Comparison of ENCODE assay signal across 21 cellular contexts in the genomic region with DNA sequence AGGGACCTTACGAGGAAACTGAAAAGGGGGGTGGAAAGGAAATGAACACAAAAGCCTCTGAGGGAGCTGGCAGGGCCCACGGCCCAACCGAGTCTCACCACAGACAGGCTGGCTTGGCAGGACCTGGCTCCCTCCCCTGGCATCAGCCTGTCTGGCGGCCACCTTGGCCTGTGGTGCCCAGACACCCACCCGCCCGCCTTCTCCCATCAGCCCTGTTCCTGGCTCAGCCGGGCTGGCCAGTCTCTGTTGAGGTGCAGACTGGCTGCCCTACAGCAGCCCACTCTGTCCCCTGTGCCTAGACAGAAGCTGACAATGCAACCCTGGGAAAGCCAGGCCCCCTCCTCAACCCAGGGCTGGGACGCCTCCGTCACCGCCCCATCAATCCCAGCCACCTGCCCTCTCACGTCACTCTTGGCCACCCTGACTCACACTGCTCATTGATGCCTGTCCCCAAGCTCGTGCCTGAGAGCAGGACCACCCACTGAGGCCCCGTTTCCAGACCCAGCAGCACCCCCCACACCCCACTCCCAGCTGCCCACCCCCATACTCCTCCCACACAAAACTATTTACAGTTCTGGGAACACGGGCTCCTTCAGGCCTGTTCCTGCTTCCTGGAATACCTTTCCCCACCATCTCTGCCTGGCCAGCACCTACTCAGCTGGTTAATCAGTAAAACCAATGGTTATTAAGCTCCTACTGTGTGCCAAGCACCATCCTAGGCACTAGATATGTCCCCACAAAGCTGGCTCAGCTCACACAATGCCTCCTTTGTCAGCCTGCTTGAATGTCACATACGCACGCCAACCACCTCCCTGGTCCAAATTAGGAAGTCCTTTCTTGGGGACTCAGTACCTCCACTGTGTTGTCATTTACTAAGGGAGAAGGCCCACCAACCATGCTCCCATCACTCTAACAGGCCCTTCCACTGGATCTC. TPM values are rescaled to one million over a fixed set of nuclear protein-coding genes. Genes with fewer than 3 reads are reported as not detected.
DNase-seq lines count a peak whose midpoint lies in the region; ATAC-seq, FAIRE-seq and TF ChIP-seq lines count a peak whose summit lies in the region.
"Had no signal": no experiment of that assay in that cellular context is flagged by ENCODE, and none has a peak within 500 bp of the region (broad histone marks: within the 10 kb centered on the region; RNA-seq: fewer than 3 reads in every experiment).

No MANE protein-coding gene starts in this region.

- no peak for FAIRE-seq in K562 (lab: Jason Lieb, UNC)
- FAIRE-seq: endothelial cell of umbilical vein, islet of Langerhans had no signal

- POLR2A ChIA-PET in K562 (lab: Yijun Ruan, JAX), result interaction anchor here (0.5 to 4.8 kb wide), 8 partner anchors 9 to 1933 kb away, joined by 3 to 33 read pairs (median 4); no protein-coding TSS in a partner anchor

- H3K79me2 ChIP-seq in H9 (ENCODE audit: insufficient read depth, low read length) (no peaks in the 10 kb centered on the region), K562 (ENCODE audit: control insufficient read depth, insufficient read depth, low read length) (0 out of 3 replicates have a peak, but pooled peaks cover 4% of the 10 kb centered on the region), mesendoderm (ENCODE audit: control insufficient read depth, insufficient read depth, low read length) (no peaks in the 10 kb centered on the region)

- CTCF ChIA-PET in K562 (lab: Yijun Ruan, JAX; ENCODE audit: low intra/inter-chr PET ratio), result no interaction called here

- H3K27ac ChIP-seq in H9 (ENCODE audit: insufficient read length, low read depth, low read length) (no peak overlapping the region), K562 (ENCODE audit: extremely low read depth, low read depth, low read length) (no peak overlapping the region), sigmoid colon (peak overlapping the region; percentile 92 to 95 (median 94)), mesendoderm (ENCODE audit: low read depth, low read length) (no peak overlapping the region)
- H3K27ac ChIP-seq: WERI-Rb-1 had no signal

- H2BK20ac ChIP-seq in H9 (ENCODE audit: low read depth, low read length, poor library complexity, severe bottlenecking), result no peak overlapping the region

- no peak overlapping the region for H2BK120ac ChIP-seq in H9 (ENCODE audit: low read depth, low read length, poor library complexity, severe bottlenecking)
- no peak overlapping the region for H2BK120ac ChIP-seq in mesendoderm (ENCODE audit: low read depth, low read length)

- H3T11ph ChIP-seq in H9 (ENCODE audit: low read length), result no peak overlapping the region

- H3K36me3 Mint-ChIP-seq in H9 (ENCODE audit: insufficient read depth in 1 of 3, low read depth in 3 of 3) (no peaks in the 10 kb centered on the region), mesothelial cell of epicardium (no peaks in the 10 kb centered on the region)

- H3K14ac ChIP-seq in H9 (ENCODE audit: insufficient read depth, low read length), result no peak overlapping the region

- in situ Hi-C loops in K562 (cut with MboI), result no loop called here

- peak overlapping the region; percentile 73 to 90 (median 87); a peak in 4 of 7 replicates for H3K27ac Mint-ChIP-seq in H9
- H3K27ac Mint-ChIP-seq in mesothelial cell of epicardium, result peak overlapping the region; percentile 80

- no peak overlapping the region for H2BK5ac ChIP-seq in H9 (ENCODE audit: insufficient read length, low read length)
- H2BK5ac ChIP-seq in mesendoderm (ENCODE audit: low read length), result no peak overlapping the region

- intact Hi-C loops in K562 (cut with micrococcal nuclease) (no loop called here), sigmoid colon (cut with DNase I) (no loop called here)

- H3K27me3 Mint-ChIP-seq in H9 (ENCODE audit: low read depth), result no peaks in the 10 kb centered on the region
- H3K27me3 Mint-ChIP-seq in mesothelial cell of epicardium (ENCODE audit: low read depth), result no peaks in the 10 kb centered on the region

- no peak overlapping the region for H4K91ac ChIP-seq in H9 (ENCODE audit: insufficient read length, low read depth, low read length)

- H4K5ac ChIP-seq in H9 (ENCODE audit: insufficient read length, low read depth, low read length) (no peak overlapping the region), mesendoderm (ENCODE audit: low read length) (no peak overlapping the region)

- DNase-seq in H9 (no peak), K562 (ENCODE audit: extremely low read depth in 1 of 4, low spot score in 3 of 4) (peak in 2 of 4 experiments; percentile 45 to 47), mesothelial cell of epicardium (ENCODE audit: low spot score in 2 of 2, unreplicated experiment in 2 of 2) (no peak), sigmoid colon (no peak), mesendoderm (no peak), inferior parietal cortex (ENCODE audit: extremely low spot score) (no peak)
- DNase-seq: activated gamma-delta T cell treated with Interleukin-2 at 50 U/mL for 16 hours; AML-193; central memory CD4-positive, alpha-beta T cell; DMS 273 treated with DMSO at 0.1 percent for 48 hours; MM.1S; NCI-H2081; NCI-H524 treated with DMSO at 0.1 percent for 48 hours; OCI-M1; stimulated activated CD4-positive, alpha-beta T cell treated with anti-CD3 and anti-CD28 coated beads, Interleukin-2, amount 100 ng/mL, for 24 hours; upper lobe of left lung; WERI-Rb-1 had no signal

- TF ChIP-seq RAD21 in K562 (CRISPR knock-in tag; conservative IDR thresholded peaks at IDR 0.05 in 1 of 2, IDR thresholded peaks at IDR 0.05 in 1 of 2), result no peak

- H3K9me3 ChIP-seq in H9 (ENCODE audit: control insufficient read depth, low read depth, low read length) (no peaks in the 10 kb centered on the region), K562 (replicated peaks; ENCODE audit: control insufficient read depth, insufficient read depth, low read depth, low read length) (no peaks in the 10 kb centered on the region), sigmoid colon (no peaks in the 10 kb centered on the region)
- H3K9me3 ChIP-seq: upper lobe of left lung had no signal

- H3K4me2 ChIP-seq in H9 (ENCODE audit: insufficient read depth, insufficient read length, low read length), result no peak overlapping the region
- no peak overlapping the region for H3K4me2 ChIP-seq in K562 (ENCODE audit: insufficient read depth, low read length)
- no peak overlapping the region for H3K4me2 ChIP-seq in mesendoderm (ENCODE audit: low read length)

- TF ChIP-seq POLR2A in K562 (conservative IDR thresholded peaks at IDR 0.05) (no peak), sigmoid colon (IDR thresholded peaks at IDR 0.05) (no peak)

- H3K4me1 Mint-ChIP-seq in H9 (peaks cover 35 to 38% of the 10 kb centered on the region in 2 experiments), mesothelial cell of epicardium (peaks cover 26% of the 10 kb centered on the region)

- H2BK12ac ChIP-seq in H9 (ENCODE audit: insufficient read length, low read depth, low read length), result no peak overlapping the region

- H3K9me3 Mint-ChIP-seq in H9 (no peaks in the 10 kb centered on the region), mesothelial cell of epicardium (no peaks in the 10 kb centered on the region)

- H2AFZ ChIP-seq in H9 (ENCODE audit: low read length) (no peak overlapping the region), K562 (ENCODE audit: low read depth, low read length) (no peak overlapping the region)

- TF ChIP-seq CTCF in H9 (conservative IDR thresholded peaks at IDR 0.05), result no peak
- no peak for TF ChIP-seq CTCF in K562 (IDR thresholded peaks at IDR 0.05 in 2 of 3, conservative IDR thresholded peaks at IDR 0.05 in 1 of 3; ENCODE audit: insufficient read depth in 2 of 3, low read depth in 1 of 3, low read length in 3 of 3)
- TF ChIP-seq CTCF in mesothelial cell of epicardium (IDR thresholded peaks at IDR 0.05; ENCODE audit: unreplicated experiment), result no peak
- no peak for TF ChIP-seq CTCF in sigmoid colon (IDR thresholded peaks at IDR 0.05)

- H3K4ac ChIP-seq in H9 (ENCODE audit: low read depth, low read length) (no peak overlapping the region), mesendoderm (ENCODE audit: low read depth, low read length) (no peak overlapping the region)

- no peaks in the 10 kb centered on the region for H4K20me1 ChIP-seq in H9 (ENCODE audit: control insufficient read depth, insufficient read depth, insufficient read length)
- H4K20me1 ChIP-seq in K562 (replicated peaks; ENCODE audit: control insufficient read depth, insufficient read depth, low read length), result peaks cover 15% of the 10 kb centered on the region; the same call in 1 of the 2 replicates

- H3K9ac ChIP-seq in H9 (ENCODE audit: extremely low read depth, insufficient read length, low read length), result no peak overlapping the region
- peak overlapping the region in 1 of 2 experiments; percentile 39; a peak in 2 of 4 replicates for H3K9ac ChIP-seq in K562 (ENCODE audit: insufficient read depth in 1 of 2, low read depth in 2 of 2, low read length in 2 of 2)
- no peak overlapping the region for H3K9ac ChIP-seq in mesendoderm (ENCODE audit: low read length)

- H4K8ac ChIP-seq in H9 (replicated peaks; ENCODE audit: insufficient read length, low read depth, low read length) (no peak overlapping the region), mesendoderm (ENCODE audit: low read depth, low read length) (no peak overlapping the region)

- TF ChIP-seq EP300 in K562 (IDR thresholded peaks at IDR 0.05; ENCODE audit: low read length) (no peak), sigmoid colon (IDR thresholded peaks at IDR 0.05) (no peak)

- no peak for ATAC-seq in K562
- no peak for ATAC-seq in GM21381 (IDR thresholded peaks at IDR 0.05; ENCODE audit: unreplicated experiment)
- ATAC-seq in GM21390 (IDR thresholded peaks at IDR 0.05; ENCODE audit: unreplicated experiment), result no peak

- H3K9me1 ChIP-seq in K562 (ENCODE audit: control insufficient read depth, insufficient read depth, low read length), result no peaks in the 10 kb centered on the region

- H3K79me1 ChIP-seq in H9 (ENCODE audit: insufficient read depth, low read depth, low read length, poor library complexity, severe bottlenecking), result no peaks in the 10 kb centered on the region
- H3K79me1 ChIP-seq in mesendoderm (ENCODE audit: low read length), result no peaks in the 10 kb centered on the region

- H3K4me3 ChIP-seq in K562 (no peak overlapping the region), sigmoid colon (no peak overlapping the region), mesendoderm (ENCODE audit: low read length) (no peak overlapping the region)
- H3K4me3 ChIP-seq: upper lobe of left lung had no signal

- H3K23ac ChIP-seq in H9 (ENCODE audit: insufficient read length, low read depth, low read length) (no peak overlapping the region), mesendoderm (ENCODE audit: low read length) (no peak overlapping the region)

- BruUV-seq in K562 (replicated peaks; lab: Mats Ljungman, UMichigan), result no TSS peak

- H2AK5ac ChIP-seq in H9 (ENCODE audit: insufficient read length, low read length) (no peak overlapping the region), mesendoderm (ENCODE audit: low read length) (no peak overlapping the region)

- H3K4me1 ChIP-seq in H9 (ENCODE audit: insufficient read depth, low read length) (peaks cover 5% of the 10 kb centered on the region; the same call in 1 of the 2 replicates), K562 (replicated peaks in 1 of 2; ENCODE audit: control insufficient read depth in 2 of 2, insufficient read depth in 2 of 2, low read length in 2 of 2) (peaks cover 28 to 37% of the 10 kb centered on the region in 2 experiments), sigmoid colon (peaks cover 0 to 100% (median 93%) of the 10 kb centered on the region in 4 donors), mesendoderm (ENCODE audit: control insufficient read depth, low read depth, low read length) (no peaks in the 10 kb centered on the region)

- no CpG with 5 or more reads among the region's 16 CpGs for WGBS in H9 (ENCODE audit: extremely low coverage, insufficient read length, low lambda C conversion rate)
- 58% methylated on average over 15 of the region's 16 CpGs for WGBS in K562 (ENCODE audit: insufficient coverage, low coverage, missing lambda C conversion rate)
- WGBS in sigmoid colon, 2 donors, result 62 to 75% methylated on average over 16 of the region's 16 CpGs
- no CpG with 5 or more reads among the region's 16 CpGs for WGBS in mesendoderm (ENCODE audit: extremely low coverage, insufficient coverage, low lambda C conversion rate)

- H3K27me3 ChIP-seq in H9 (ENCODE audit: insufficient read depth, low read length), result no peaks in the 10 kb centered on the region
- H3K27me3 ChIP-seq in K562 (ENCODE audit: control insufficient read depth in 2 of 2, insufficient read depth in 2 of 2, low read length in 2 of 2), result no peaks in the 10 kb centered on the region
- no peaks in the 10 kb centered on the region for H3K27me3 ChIP-seq in sigmoid colon
- H3K27me3 ChIP-seq in mesendoderm (ENCODE audit: insufficient read depth, low read length, poor library complexity), result no peaks in the 10 kb centered on the region
- H3K27me3 ChIP-seq: upper lobe of left lung had no signal

- H3K18ac ChIP-seq in H9 (ENCODE audit: insufficient read length, low read depth, low read length) (no peak overlapping the region), mesendoderm (ENCODE audit: low read length) (no peak overlapping the region)

- H3K4me3 Mint-ChIP-seq in H9 (no peak overlapping the region), mesothelial cell of epicardium (no peak overlapping the region)

- H3K36me3 ChIP-seq in K562 (ENCODE audit: control insufficient read depth, insufficient read depth, low read length), result no peaks in the 10 kb centered on the region
- no peaks in the 10 kb centered on the region for H3K36me3 ChIP-seq in sigmoid colon
- H3K36me3 ChIP-seq in mesendoderm (ENCODE audit: control insufficient read depth, insufficient read depth, low read length), result no peaks in the 10 kb centered on the region
- H3K36me3 ChIP-seq: upper lobe of left lung, WERI-Rb-1 had no signal

- H2BK15ac ChIP-seq in H9 (ENCODE audit: low read depth, low read length) (no peak overlapping the region), mesendoderm (replicated peaks; ENCODE audit: low read depth) (no peak overlapping the region)

- no peaks in the 10 kb centered on the region for H3K23me2 ChIP-seq in H9 (ENCODE audit: insufficient read length, low read depth, low read length, poor library complexity, severe bottlenecking)

- no peak overlapping the region for H3K56ac ChIP-seq in H9 (ENCODE audit: insufficient read length, low read depth, low read length)
- H3K56ac ChIP-seq in mesendoderm (ENCODE audit: low read length), result no peak overlapping the region

RNA-seq across cellular contexts. Expression of gene SDC3, which starts 22.7 kb away (rescaled TPM):
- total RNA-seq in H9 (2021) (24.2 and 25.9 TPM in 2 replicates), K562 (2014; rRNA removed) (12.1 and 20.7 TPM in 2 replicates), K562 (2014; rRNA removed; fragmentation: Illumina TruSeq; extraction: Trizol) (8.6 and 9.0 TPM in 2 replicates), K562 (2015; rRNA removed; fragmentation: Illumina TruSeq; extraction: Trizol) (17.6 and 18.3 TPM in 2 replicates), K562 (2021) (39.4 and 44.1 TPM in 2 replicates), mesothelial cell of epicardium (43.2 to 46.7 TPM (median 43.3 TPM) in 3 replicates), sigmoid colon (10 to 100 TPM; 29.9 to 91.1 (median 50.7) TPM)
- 13.1 and 24.6 TPM in 2 replicates for total RNA-seq in K562 (2011; cell fraction: chromatin; rRNA removed; ENCODE audit: low replicate concordance)
- 24.0 and 32.2 TPM in 2 replicates for total RNA-seq in K562 (2011; cell fraction: nucleolus; rRNA removed)
- 29.8 and 31.2 TPM in 2 replicates for total RNA-seq in K562 (2011; cell fraction: nucleoplasm; rRNA removed)
- polyA plus RNA-seq in K562 (2011; rRNA removed) (6.5 and 8.9 TPM in 2 replicates), K562 (2014; fragmentation: Illumina TruSeq; extraction: Trizol) (30.5 and 39.3 TPM in 2 replicates), K562 (2014; fragmentation: Nextera tagmentation; extraction: Ambion mirVana) (under 1 TPM; 0.38 to 0.56 TPM), K562 (2014; rRNA removed) (20.4 and 24.5 TPM in 2 replicates), sigmoid colon (10 to 100 TPM in 1 of 3 donors, 1 to 10 TPM in 2; 2.4 to 29.8 (median 6.5) TPM)
- 8.4 and 12.2 TPM in 2 replicates for polyA plus RNA-seq in K562 (2011; cell fraction: cytosol; rRNA removed)
- 15.0 and 19.6 TPM in 2 replicates for polyA plus RNA-seq in K562 (2011; cell fraction: nucleus; rRNA removed)
- polyA plus RNA-seq in K562 (2012), result 39.4 and 99.6 TPM in 2 replicates
- polyA minus RNA-seq in K562 (2011; rRNA and poly(A)+ RNA removed), result 4.6 and 6.4 TPM in 2 replicates
- polyA minus RNA-seq in K562 (2011; cell fraction: cytosol; rRNA and poly(A)+ RNA removed), result 12.1 and 19.4 TPM in 2 replicates
- polyA minus RNA-seq in K562 (2011; cell fraction: nucleus; rRNA and poly(A)+ RNA removed), result 3.4 and 3.8 TPM in 2 replicates
- polyA plus RNA-seq in mesendoderm (2013, experiment 1 of 2), result 18.5 TPM
- 20.4 TPM for polyA plus RNA-seq in mesendoderm (2013, experiment 2 of 2)

Comparison
In these comparisons a context has a peak if more than half of its experiments do, and no peak if none do; other contexts are left out.
1. H3K27ac ChIP-seq: peak in sigmoid colon (4 of 4); none in H9 (single experiment), K562 (single experiment) and mesendoderm (single experiment).